Comparison of ENCODE assay signal across 19 cellular contexts in the genomic region with DNA sequence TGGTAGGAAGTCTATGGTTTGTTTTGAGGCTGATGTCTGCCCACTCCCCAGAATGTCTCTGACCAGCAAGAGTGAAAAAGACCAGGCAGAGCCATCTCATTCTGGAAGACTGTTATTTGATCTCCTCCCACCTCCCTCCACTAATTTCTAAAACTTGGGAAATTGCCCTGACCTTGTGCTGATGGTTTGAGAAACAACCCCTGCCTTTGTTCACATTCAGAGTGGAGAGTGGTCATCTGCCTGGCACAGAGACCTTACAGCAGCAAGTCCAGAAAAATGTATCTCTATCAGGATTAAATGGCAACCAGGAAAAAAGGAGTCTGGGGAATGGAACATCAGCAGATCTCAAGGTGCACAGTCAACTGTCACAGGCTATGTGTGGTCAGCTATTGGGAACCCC. TPM values are rescaled to one million over a fixed set of nuclear protein-coding genes. Genes with fewer than 3 reads are reported as not detected.
A peak's percentile ranks its signal among the peaks of the same experiment; 100 is the strongest.
DNase-seq lines count a peak whose midpoint lies in the region; ATAC-seq and TF ChIP-seq lines count a peak whose summit lies in the region.
"Had no signal": no experiment of that assay in that cellular context is flagged by ENCODE, and none has a peak within 500 bp of the region (broad histone marks: within the 10 kb centered on the region; RNA-seq: fewer than 3 reads in every experiment).

No MANE protein-coding gene starts in this region.

- no peak for TF ChIP-seq EP300 in ovary (IDR thresholded peaks at IDR 0.05)

- H3K9me3 ChIP-seq in Karpas-422 (ENCODE audit: low read length) = no peaks in the 10 kb centered on the region
- H3K9me3 ChIP-seq in ovary = no peaks in the 10 kb centered on the region
- H3K9me3 ChIP-seq: A549, BLaER1, Peyer's patch had no signal

- no peak for TF ChIP-seq POLR2A in ovary (IDR thresholded peaks at IDR 0.05)

- TF ChIP-seq CTCF in ovary (IDR thresholded peaks at IDR 0.05) = no peak

- H4K20me1 ChIP-seq in Karpas-422 (ENCODE audit: insufficient read depth, low read depth, low read length) = no peaks in the 10 kb centered on the region
- H4K20me1 ChIP-seq: BLaER1 had no signal

- no peak for ATAC-seq in GM19467 (IDR thresholded peaks at IDR 0.05; ENCODE audit: unreplicated experiment)
- ATAC-seq: A549 had no signal

- no peaks in the 10 kb centered on the region for H3K9me2 ChIP-seq in Karpas-422 (replicated peaks; ENCODE audit: insufficient read depth, low read length)

- no peak overlapping the region for H2AFZ ChIP-seq in Karpas-422 (ENCODE audit: low read length)

- H3K4me1 ChIP-seq in Karpas-422 (ENCODE audit: low read length) (peaks cover 56% of the 10 kb centered on the region), ovary (ENCODE audit: insufficient read depth) (peaks cover 5% of the 10 kb centered on the region)
- H3K4me1 ChIP-seq: A549, BLaER1, Peyer's patch had no signal

- intact Hi-C loops in ovary (cut with DNase I) = no loop called here

- 0 out of 2 replicates have a peak overlapping the region, but pooled peaks have one; percentile 95 for H3K27ac ChIP-seq in Karpas-422 (ENCODE audit: low read length)
- peak overlapping the region; percentile 35 for H3K27ac ChIP-seq in angular gyrus (ENCODE audit: low read depth, low read length)
- peak overlapping the region; percentile 82 for H3K27ac ChIP-seq in substantia nigra (ENCODE audit: low read depth, low read length, poor library complexity, severe bottlenecking)
- H3K27ac ChIP-seq in ovary = no peak overlapping the region
- H3K27ac ChIP-seq: A549, BLaER1, Peyer's patch had no signal

- H3K4me2 ChIP-seq in Karpas-422 (ENCODE audit: low read depth, low read length, poor library complexity, severe bottlenecking) = peak overlapping the region; percentile 8
- H3K4me2 ChIP-seq: A549, BLaER1 had no signal

- no peak for DNase-seq in Karpas-422
- peak; percentile 57 for DNase-seq in inferior parietal cortex (ENCODE audit: extremely low spot score)
- peak in 18 of 49 donors; percentile 5 to 47 (median 16) for DNase-seq in substantia nigra (lab: John Stamatoyannopoulos, UW)
- no peak for DNase-seq in iPS-NIHi11 (ENCODE audit: low spot score)
- DNase-seq in ovary = no peak
- DNase-seq: Calu3; CD4-positive, alpha-beta memory T cell; DMS53; KBM-7; MV-4-11; NCI-H1417; NCI-H187 treated with DMSO at 0.1 percent for 48 hours; NCI-H226; NCI-H524; Peyer's patch had no signal

- no peak overlapping the region for H3K4me3 ChIP-seq in Karpas-422 (ENCODE audit: low read length)
- H3K4me3 ChIP-seq in ovary = no peak overlapping the region
- H3K4me3 ChIP-seq: A549, BLaER1, Peyer's patch had no signal

- H3K79me2 ChIP-seq in Karpas-422 (ENCODE audit: low read length) = no peaks in the 10 kb centered on the region

- peak overlapping the region; percentile 28 for H3K9ac ChIP-seq in Karpas-422 (ENCODE audit: low read length)
- H3K9ac ChIP-seq: BLaER1 had no signal

- H3K36me3 ChIP-seq in Karpas-422 (ENCODE audit: insufficient read depth, low read length) (no peaks in the 10 kb centered on the region), ovary (no peaks in the 10 kb centered on the region)
- H3K36me3 ChIP-seq: BLaER1, Peyer's patch had no signal

- H3K27me3 ChIP-seq in Karpas-422 (ENCODE audit: low read length) (no peaks in the 10 kb centered on the region), ovary (no peaks in the 10 kb centered on the region)
- H3K27me3 ChIP-seq: BLaER1, Peyer's patch had no signal

RNA-seq across cellular contexts. Expression of a gene that starts 25.7 kb away (rescaled TPM):
- total RNA-seq in Karpas-422 (2014; rRNA removed; shearing (Covaris generic); ENCODE audit: low replicate concordance) = 3.2 and 3.9 TPM in 2 replicates
- total RNA-seq in ovary = under 1 TPM in 2 of 7 donors, not detected in 5; 0.10 TPM
- polyA plus RNA-seq in ovary = under 1 TPM; 0.02 to 0.12 TPM
- total RNA-seq: CD4-positive, alpha-beta memory T cell; Peyer's patch had no signal
- polyA plus RNA-seq: CD4-positive, alpha-beta memory T cell had no signal

Comparison
In these comparisons a context has a peak if more than half of its experiments do, and no peak if none do; other contexts are left out.
1. H3K27ac ChIP-seq: peak in Karpas-422 (single experiment), angular gyrus (single experiment) and substantia nigra (single experiment); none in ovary (0 of 2).